ENCODE assay signal across 8 cellular contexts in the genomic region with DNA sequence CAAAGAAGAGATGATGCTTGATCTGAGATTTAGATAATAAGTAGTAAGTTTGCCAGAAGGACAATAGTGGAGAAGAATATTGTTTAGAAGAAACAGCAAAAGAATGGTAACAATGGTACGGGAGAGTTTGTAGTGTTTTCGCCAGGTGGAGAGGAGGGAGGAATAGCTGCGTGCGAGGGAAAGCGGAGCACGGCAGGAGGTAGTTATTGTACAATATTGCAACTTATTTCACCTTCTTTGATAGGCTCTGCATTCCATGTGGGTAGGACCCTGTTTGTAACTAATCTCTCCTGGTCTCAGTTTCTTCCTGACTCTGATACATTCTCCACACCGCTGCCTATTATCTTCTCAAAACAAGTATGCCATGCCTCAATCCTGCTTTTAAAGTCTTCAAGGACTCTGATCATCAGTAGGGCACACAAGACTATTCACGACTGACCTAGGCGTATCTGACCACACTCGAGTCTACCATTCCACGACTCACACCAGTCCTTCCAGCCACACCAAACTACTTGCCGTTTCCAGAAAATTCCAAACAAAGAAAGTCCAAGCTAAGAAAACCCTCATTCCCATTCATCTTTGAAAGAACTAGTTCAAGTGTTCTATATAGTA. TPM values are rescaled to one million over a fixed set of nuclear protein-coding genes. Genes with fewer than 3 reads are reported as not detected.
DNase-seq lines count a peak whose midpoint lies in the region; ATAC-seq and TF ChIP-seq lines count a peak whose summit lies in the region.

No MANE protein-coding gene starts in this region.

- H3K9me3 Mint-ChIP-seq in MCF 10A (ENCODE audit: unreplicated experiment) = no peaks in the 10 kb centered on the region

- no peaks in the 10 kb centered on the region for H3K9me3 ChIP-seq in mononuclear cell (ENCODE audit: low read depth, low read length)

- POLR2A ChIA-PET in MCF 10A (lab: Yijun Ruan, JAX) = interaction anchor here (0.5 to 8.0 kb wide), 20 partner anchors 8 to 921 kb away, joined by 3 to 121 read pairs (median 4); partner anchors contain the start of genes GINM1, KATNA1, LATS1 and PCMT1

- intact Hi-C loops in MCF 10A (cut with micrococcal nuclease) = loop anchor here (5.0 to 10.0 kb wide), 2 partner anchors 103 to 380 kb away; partner anchors contain the start of genes KATNA1 and RAET1G

- H3K27me3 Mint-ChIP-seq in MCF 10A (ENCODE audit: insufficient read depth, unreplicated experiment) = no peaks in the 10 kb centered on the region

- H2AFZ ChIP-seq in ACC112 (ENCODE audit: low read length, unreplicated experiment) = no peak overlapping the region

- DNase-seq in MCF 10A (ENCODE audit: unreplicated experiment) (no peak), COLO829 (ENCODE audit: low spot score) (no peak)
- no peak for DNase-seq in NK-92 treated with Interleukin-12 subunit alpha and Interleukin-12 subunit beta, amount 100 ng/mL, for 24 hours (lab: John Stamatoyannopoulos, UW)

- H3K27me3 ChIP-seq in ACC112 (ENCODE audit: insufficient read depth, low read length) (no peaks in the 10 kb centered on the region), mononuclear cell (ENCODE audit: insufficient read depth, low read length) (no peaks in the 10 kb centered on the region)

- peak overlapping the region; percentile 97 for H3K27ac ChIP-seq in ACC112 (ENCODE audit: low read depth, low read length)

- H3K4me3 ChIP-seq in ACC112 (ENCODE audit: low read depth, low read length) (peak overlapping the region; percentile 97), mononuclear cell (ENCODE audit: low read length) (peak overlapping the region; percentile 100)

- H3K27ac Mint-ChIP-seq in MCF 10A (ENCODE audit: low read depth, unreplicated experiment) = peak overlapping the region; percentile 90

- peaks cover 49% of the 10 kb centered on the region for H3K79me2 ChIP-seq in ACC112 (ENCODE audit: control insufficient read depth, insufficient read depth, low read length, unreplicated experiment)

- ATAC-seq in HG03342 (IDR thresholded peaks at IDR 0.05; ENCODE audit: unreplicated experiment) (peak; percentile 3), GM21447 (IDR thresholded peaks at IDR 0.05; ENCODE audit: unreplicated experiment) (no peak), HG03095 (IDR thresholded peaks at IDR 0.05; ENCODE audit: unreplicated experiment) (no peak)

- H3K36me3 Mint-ChIP-seq in MCF 10A (ENCODE audit: insufficient read depth, unreplicated experiment) = peaks cover 20% of the 10 kb centered on the region

- peak overlapping the region; percentile 92 for H3K4me3 Mint-ChIP-seq in MCF 10A (ENCODE audit: unreplicated experiment)

- no peak for TF ChIP-seq CTCF in MCF 10A (IDR thresholded peaks at IDR 0.05; ENCODE audit: unreplicated experiment)

- H3K36me3 ChIP-seq in ACC112 (ENCODE audit: insufficient read depth, low read length) = 0 out of 2 replicates have a peak, but pooled peaks cover 3% of the 10 kb centered on the region

- H3K4me1 Mint-ChIP-seq in MCF 10A (ENCODE audit: insufficient read depth, unreplicated experiment) = peaks cover 34% of the 10 kb centered on the region

- BruUV-seq in MCF 10A (replicated peaks; lab: Mats Ljungman, UMichigan) = no TSS peak

- H3K4me1 ChIP-seq in ACC112 (ENCODE audit: control insufficient read depth, insufficient read depth, low read length, unreplicated experiment) (peaks cover 9% of the 10 kb centered on the region), mononuclear cell (ENCODE audit: insufficient read depth, low read length) (peaks cover 20% of the 10 kb centered on the region)

- CTCF ChIA-PET in MCF 10A (lab: Yijun Ruan, JAX) = interaction anchor here (0.7 to 3.5 kb wide), 10 partner anchors 8 to 560 kb away, joined by 3 to 26 read pairs (median 3); no protein-coding TSS in a partner anchor

RNA-seq across cellular contexts. Expression of gene PPIL4, which starts 1.1 kb away (rescaled TPM):
- total RNA-seq in MCF 10A (2022) (37.2 and 47.7 TPM in 2 replicates), mononuclear cell (54.3 TPM)

RNA-seq across cellular contexts. Expression of gene GINM1, which starts 21.4 kb away (rescaled TPM):
- total RNA-seq in MCF 10A (2022) (27.7 and 29.6 TPM in 2 replicates), mononuclear cell (20.5 TPM)

RNA-seq across cellular contexts. Expression of gene ZC3H12D, which starts 59.9 kb away (rescaled TPM):
- total RNA-seq in MCF 10A (2022) (0.29 TPM in 1 of 2 replicates, not detected in the other), mononuclear cell (50.7 TPM)

Comparison
In these comparisons a context has a peak if more than half of its experiments do, and no peak if none do; other contexts are left out.
1. RNA of gene ZC3H12D, which starts 59.9 kb away (total RNA-seq): 50.7 TPM in mononuclear cell (single experiment); 0.29 TPM in MCF 10A; every median in the first group is over 10 times any median in the second.